Comparison of ENCODE assay signal across 23 cellular contexts in genomic region chr17:66638707-66639479, GRCh38.
DNase-seq lines count a peak whose midpoint lies in the region; ATAC-seq and TF ChIP-seq lines count a peak whose summit lies in the region.
"Had no signal": no experiment of that assay in that cellular context is flagged by ENCODE, and none has a peak within 500 bp of the region (broad histone marks: within the 10 kb centered on the region; RNA-seq: fewer than 3 reads in every experiment).

No MANE protein-coding gene starts in this region.

- H2AFZ ChIP-seq in OCI-LY7 (ENCODE audit: low read length): no peak overlapping the region

- no peak overlapping the region for H3K4me3 ChIP-seq in OCI-LY7 (ENCODE audit: low read depth, low read length, poor library complexity, severe bottlenecking)
- H3K4me3 ChIP-seq: A549; BLaER1 treated with 17β-estradiol and CSF1 and Interleukin-3, amounts not matched to agents 10 nM and 100 nM; HAP-1; MG63 had no signal

- H3K27me3 Mint-ChIP-seq in activated naive CD8-positive, alpha-beta T cell: no peaks in the 10 kb centered on the region
- H3K27me3 Mint-ChIP-seq in activated naive CD8-positive, alpha-beta T cell treated with anti-CD3 and anti-CD28 coated beads for 36 hours: no peaks in the 10 kb centered on the region
- no peaks in the 10 kb centered on the region for H3K27me3 Mint-ChIP-seq in activated naive CD8-positive, alpha-beta T cell treated with anti-CD3 and anti-CD28 coated beads, Interleukin-2, amount 50 U/mL, for 24 hours
- H3K27me3 Mint-ChIP-seq in stimulated activated naive CD8-positive, alpha-beta T cell treated with anti-CD3 and anti-CD28 coated beads, Interleukin-15, Interleukin-2, amounts not matched to agents 100 ng/mL and 50 ng/mL, for 24 hours: no peaks in the 10 kb centered on the region
- H3K27me3 Mint-ChIP-seq: CD4-positive, alpha-beta T cell had no signal

- H3K9me3 ChIP-seq in OCI-LY7 (ENCODE audit: low read length): no peaks in the 10 kb centered on the region
- H3K9me3 ChIP-seq: A549; BLaER1 treated with 17β-estradiol and CSF1 and Interleukin-3, amounts not matched to agents 10 nM and 100 nM; HAP-1; MG63 had no signal

- no peak overlapping the region for H3K4me3 Mint-ChIP-seq in activated naive CD8-positive, alpha-beta T cell
- H3K4me3 Mint-ChIP-seq in activated naive CD8-positive, alpha-beta T cell treated with anti-CD3 and anti-CD28 coated beads for 36 hours: no peak overlapping the region
- no peak overlapping the region for H3K4me3 Mint-ChIP-seq in activated naive CD8-positive, alpha-beta T cell treated with anti-CD3 and anti-CD28 coated beads, Interleukin-2, amount 50 U/mL, for 24 hours
- no peak overlapping the region for H3K4me3 Mint-ChIP-seq in stimulated activated naive CD8-positive, alpha-beta T cell treated with anti-CD3 and anti-CD28 coated beads, Interleukin-15, Interleukin-2, amounts not matched to agents 100 ng/mL and 50 ng/mL, for 24 hours
- H3K4me3 Mint-ChIP-seq: CD4-positive, alpha-beta T cell; HFFc6 had no signal

- CTCF ChIA-PET in OCI-LY7 (lab: Charles Lee; ENCODE audit: unreplicated experiment): no interaction called here

- H3K36me3 ChIP-seq in OCI-LY7 (ENCODE audit: insufficient read depth, low read length): no peaks in the 10 kb centered on the region
- H3K36me3 ChIP-seq: HAP-1 had no signal

- peak; percentile 10 for ATAC-seq in activated naive CD8-positive, alpha-beta T cell treated with anti-CD3 and anti-CD28 coated beads, Interleukin-2, amount 50 U/mL, for 24 hours
- ATAC-seq: A549, Panc1 had no signal

- DNase-seq in activated naive CD8-positive, alpha-beta T cell treated with anti-CD3 and anti-CD28 coated beads for 36 hours: no peak
- DNase-seq in NAMALWA (ENCODE audit: low spot score) (peak; percentile 8), GDM1 (lab: John Stamatoyannopoulos, UW) (no peak), OCI-LY7 (ENCODE audit: low spot score) (no peak)
- DNase-seq in activated naive CD8-positive, alpha-beta T cell treated with anti-CD3 and anti-CD28 coated beads, Interleukin-2, amount 50 U/mL, for 24 hours: no peak
- DNase-seq: AML-193; CD4-positive, alpha-beta T cell; GOT3; HFFc6; KBM-7; MG63; NCI-H2029; NCI-H446; NCI-H524 treated with DMSO at 0.1 percent for 48 hours; NCI-H82; SHP77 had no signal

- TF ChIP-seq CTCF in OCI-LY7 (conservative IDR thresholded peaks at IDR 0.05; ENCODE audit: low read length): no peak

- no peaks in the 10 kb centered on the region for H3K4me1 ChIP-seq in OCI-LY7 (ENCODE audit: insufficient read depth, low read length, poor library complexity, severe bottlenecking)
- H3K4me1 ChIP-seq: A549, HAP-1 had no signal

- peaks cover 16% of the 10 kb centered on the region for H3K36me3 Mint-ChIP-seq in activated naive CD8-positive, alpha-beta T cell
- H3K36me3 Mint-ChIP-seq in activated naive CD8-positive, alpha-beta T cell treated with anti-CD3 and anti-CD28 coated beads for 36 hours: peaks cover 24% of the 10 kb centered on the region
- peaks cover 16% of the 10 kb centered on the region for H3K36me3 Mint-ChIP-seq in activated naive CD8-positive, alpha-beta T cell treated with anti-CD3 and anti-CD28 coated beads, Interleukin-2, amount 50 U/mL, for 24 hours (ENCODE audit: low read depth)
- H3K36me3 Mint-ChIP-seq in stimulated activated naive CD8-positive, alpha-beta T cell treated with anti-CD3 and anti-CD28 coated beads, Interleukin-15, Interleukin-2, amounts not matched to agents 100 ng/mL and 50 ng/mL, for 24 hours (ENCODE audit: low read depth): peaks cover 45% of the 10 kb centered on the region

- no peaks in the 10 kb centered on the region for H3K79me2 ChIP-seq in OCI-LY7 (ENCODE audit: insufficient read depth, low read depth, low read length)

- peaks cover 27% of the 10 kb centered on the region for H3K4me1 Mint-ChIP-seq in activated naive CD8-positive, alpha-beta T cell (ENCODE audit: low read depth)
- H3K4me1 Mint-ChIP-seq in activated naive CD8-positive, alpha-beta T cell treated with anti-CD3 and anti-CD28 coated beads for 36 hours: peaks cover 35% of the 10 kb centered on the region
- peaks cover 54% of the 10 kb centered on the region for H3K4me1 Mint-ChIP-seq in activated naive CD8-positive, alpha-beta T cell treated with anti-CD3 and anti-CD28 coated beads, Interleukin-2, amount 50 U/mL, for 24 hours
- peaks cover 41% of the 10 kb centered on the region for H3K4me1 Mint-ChIP-seq in stimulated activated naive CD8-positive, alpha-beta T cell treated with anti-CD3 and anti-CD28 coated beads, Interleukin-15, Interleukin-2, amounts not matched to agents 100 ng/mL and 50 ng/mL, for 24 hours (ENCODE audit: low read depth)

- POLR2A ChIA-PET in OCI-LY7 (lab: Charles Lee): no interaction called here

- intact Hi-C loops in OCI-LY7 (cut with micrococcal nuclease; ENCODE audit: unreplicated experiment): no loop called here

- H3K4me2 ChIP-seq in OCI-LY7 (ENCODE audit: low read length): no peak overlapping the region
- H3K4me2 ChIP-seq: A549; BLaER1 treated with 17β-estradiol and CSF1 and Interleukin-3, amounts not matched to agents 10 nM and 100 nM had no signal

- no TSS peak for BruUV-seq in OCI-LY7 (replicated peaks; lab: Mats Ljungman, UMichigan)

- H3K27ac ChIP-seq in OCI-LY7 (ENCODE audit: low read depth, low read length, poor library complexity, severe bottlenecking): no peak overlapping the region
- H3K27ac ChIP-seq: A549; BLaER1 treated with 17β-estradiol and CSF1 and Interleukin-3, amounts not matched to agents 10 nM and 100 nM; RWPE1 had no signal

- no peaks in the 10 kb centered on the region for H4K20me1 ChIP-seq in OCI-LY7 (ENCODE audit: insufficient read depth, low read length)

- H3K9me2 ChIP-seq in OCI-LY7 (ENCODE audit: insufficient read depth, low read length): no peaks in the 10 kb centered on the region

- no peaks in the 10 kb centered on the region for H3K9me3 Mint-ChIP-seq in activated naive CD8-positive, alpha-beta T cell (ENCODE audit: low read depth)
- no peaks in the 10 kb centered on the region for H3K9me3 Mint-ChIP-seq in activated naive CD8-positive, alpha-beta T cell treated with anti-CD3 and anti-CD28 coated beads for 36 hours
- no peaks in the 10 kb centered on the region for H3K9me3 Mint-ChIP-seq in activated naive CD8-positive, alpha-beta T cell treated with anti-CD3 and anti-CD28 coated beads, Interleukin-2, amount 50 U/mL, for 24 hours
- H3K9me3 Mint-ChIP-seq in stimulated activated naive CD8-positive, alpha-beta T cell treated with anti-CD3 and anti-CD28 coated beads, Interleukin-15, Interleukin-2, amounts not matched to agents 100 ng/mL and 50 ng/mL, for 24 hours: no peaks in the 10 kb centered on the region
- H3K9me3 Mint-ChIP-seq: CD4-positive, alpha-beta T cell; HFFc6 had no signal

- H3K27ac Mint-ChIP-seq in activated naive CD8-positive, alpha-beta T cell: peak overlapping the region; percentile 46
- no peak overlapping the region for H3K27ac Mint-ChIP-seq in activated naive CD8-positive, alpha-beta T cell treated with anti-CD3 and anti-CD28 coated beads for 36 hours
- peak overlapping the region; percentile 59 for H3K27ac Mint-ChIP-seq in activated naive CD8-positive, alpha-beta T cell treated with anti-CD3 and anti-CD28 coated beads, Interleukin-2, amount 50 U/mL, for 24 hours
- peak overlapping the region; percentile 71 for H3K27ac Mint-ChIP-seq in stimulated activated naive CD8-positive, alpha-beta T cell treated with anti-CD3 and anti-CD28 coated beads, Interleukin-15, Interleukin-2, amounts not matched to agents 100 ng/mL and 50 ng/mL, for 24 hours
- H3K27ac Mint-ChIP-seq: HFFc6 had no signal
